ENCODE assay signal across 6 cellular contexts in genomic region chr12:8894986-8895385, GRCh38.
"Had no signal": no experiment of that assay in that cellular context is flagged by ENCODE, and none has a peak within 500 bp of the region (broad histone marks: within the 10 kb centered on the region; RNA-seq: fewer than 3 reads in every experiment).

No MANE protein-coding gene starts in this region.

- H3K27ac ChIP-seq: HL-60 had no signal

- H3K4me3 ChIP-seq: GM23338 had no signal

- H3K4me3 Mint-ChIP-seq: GM23338, H9, IgD-negative memory B cell had no signal

- H3K27ac Mint-ChIP-seq: GM23338, H9, IgD-negative memory B cell had no signal

- ATAC-seq: GM23338, HepG2 had no signal

- DNase-seq: H9, HCEC 1CT had no signal

- H3K4me2 ChIP-seq: GM23338 had no signal

- H2AFZ ChIP-seq: GM23338 had no signal
